Comparison of ENCODE assay signal across 8 cellular contexts in genomic region chr5:176542135-176542595, GRCh38. TPM values are rescaled to one million over a fixed set of nuclear protein-coding genes. Genes with fewer than 3 reads are reported as not detected.
DNase-seq lines count a peak whose midpoint lies in the region; ATAC-seq and TF ChIP-seq lines count a peak whose summit lies in the region.

No MANE protein-coding gene starts in this region.

- peak in 1 of 2 donors; percentile 44 for TF ChIP-seq POLR2A in sigmoid colon (IDR thresholded peaks at IDR 0.05)

- WGBS in sigmoid colon, 2 donors: 16 to 30% methylated on average over 16 of the region's 16 CpGs

- peak overlapping the region; percentile 59 for H3K27ac ChIP-seq in foreskin keratinocyte
- peak overlapping the region; percentile 81 to 90 (median 87) for H3K27ac ChIP-seq in sigmoid colon

- TF ChIP-seq CTCF in foreskin keratinocyte (conservative IDR thresholded peaks at IDR 0.05): no peak
- TF ChIP-seq CTCF in sigmoid colon (IDR thresholded peaks at IDR 0.05): no peak

- intact Hi-C loops in sigmoid colon (cut with DNase I): loop anchor here (2.0 kb wide), 2 partner anchors 95 to 125 kb away; partner anchors contain the start of gene CLTB

- no peaks in the 10 kb centered on the region for H3K36me3 ChIP-seq in sigmoid colon

- ATAC-seq in foreskin keratinocyte: no peak

- DNase-seq in activated gamma-delta T cell treated with Interleukin-2 at 50 U/mL for 16 hours: peak; percentile 53
- no peak for DNase-seq in activated gamma-delta T cell (lab: John Stamatoyannopoulos, UW)
- DNase-seq in activated T-cell treated with anti-CD3 and anti-CD28 coated beads for 4 hours: peak; percentile 62
- DNase-seq in foreskin keratinocyte: no peak
- DNase-seq in sigmoid colon: no peak
- DNase-seq in NCI-H446 treated with DMSO at 0.1 percent for 48 hours (lab: John Stamatoyannopoulos, UW): no peak
- no peak for DNase-seq in NCI-H2196 (lab: John Stamatoyannopoulos, UW; ENCODE audit: unreplicated experiment)
- DNase-seq in NCI-H1694 (lab: John Stamatoyannopoulos, UW): no peak

- H3K27me3 ChIP-seq in foreskin keratinocyte (no peaks in the 10 kb centered on the region), sigmoid colon (no peaks in the 10 kb centered on the region)

- peak overlapping the region in 3 of 4 donors; percentile 59 to 82 (median 76) for H3K4me3 ChIP-seq in sigmoid colon

- no peaks in the 10 kb centered on the region for H3K9me3 ChIP-seq in sigmoid colon

- H3K4me1 ChIP-seq in foreskin keratinocyte: peaks cover 22% of the 10 kb centered on the region
- H3K4me1 ChIP-seq in sigmoid colon: peaks cover 0 to 37% (median 22%) of the 10 kb centered on the region in 4 donors

- TF ChIP-seq EP300 in sigmoid colon (IDR thresholded peaks at IDR 0.05): no peak

RNA-seq across cellular contexts. Expression of gene RNF44, which starts 5.0 kb away (rescaled TPM):
- total RNA-seq in foreskin keratinocyte (12.5 and 15.3 TPM in 2 replicates), sigmoid colon (10 to 100 TPM in 2 of 4 donors, 1 to 10 TPM in 2; 7.6 to 15.0 (median 11.1) TPM)
- polyA plus RNA-seq in foreskin keratinocyte (12.1 and 12.7 TPM in 2 replicates), sigmoid colon (10 to 100 TPM; 18.0 to 64.0 (median 25.4) TPM)

RNA-seq across cellular contexts. Expression of gene CDHR2, which starts 7.0 kb away (rescaled TPM):
- total RNA-seq in foreskin keratinocyte (0.04 and 0.27 TPM in 2 replicates), sigmoid colon (1 to 10 TPM in 1 of 4 donors, under 1 TPM in 1, not detected in 2; 0.71 to 1.1 TPM)
- polyA plus RNA-seq in foreskin keratinocyte (0.03 TPM in 1 of 2 replicates, not detected in the other), sigmoid colon (10 to 100 TPM in 2 of 3 donors, 1 to 10 TPM in 1; 9.6 to 57.9 (median 47.9) TPM)

Comparison
In these comparisons a context has a peak if more than half of its experiments do, and no peak if none do; other contexts are left out.
1. DNase-seq: peak in activated gamma-delta T cell treated with Interleukin-2 at 50 U/mL for 16 hours (single experiment) and activated T-cell treated with anti-CD3 and anti-CD28 coated beads for 4 hours (single experiment); none in activated gamma-delta T cell (single experiment), foreskin keratinocyte (0 of 2), sigmoid colon (single experiment), NCI-H446 treated with DMSO at 0.1 percent for 48 hours (single experiment), NCI-H2196 (single experiment) and NCI-H1694 (single experiment).